In the genomic region with DNA sequence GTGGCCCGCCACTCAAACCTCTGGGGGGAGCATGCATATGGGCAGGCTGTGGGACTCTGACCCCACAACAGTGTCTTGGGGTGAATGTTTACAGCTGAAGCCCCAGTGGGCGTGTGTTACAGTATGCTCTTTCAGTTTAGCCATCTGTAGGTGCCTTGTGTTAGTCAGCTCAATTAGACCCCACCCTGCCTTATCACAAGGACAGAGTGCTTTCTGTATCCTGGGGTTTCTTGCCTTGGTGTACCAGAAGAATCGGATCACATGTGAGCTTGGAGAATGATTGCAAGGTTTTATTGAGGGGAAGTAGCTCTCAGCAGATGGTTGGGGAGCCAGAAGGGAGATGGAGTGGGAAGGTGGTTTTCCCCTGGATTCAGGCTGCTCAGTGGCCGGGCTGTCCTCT, we compare ENCODE assay signal across 26 cellular contexts. TPM values are rescaled to one million over a fixed set of nuclear protein-coding genes. Genes with fewer than 3 reads are reported as not detected.
"Had no signal": no experiment of that assay in that cellular context is flagged by ENCODE, and none has a peak within 500 bp of the region (broad histone marks: within the 10 kb centered on the region; RNA-seq: fewer than 3 reads in every experiment).

No MANE protein-coding gene starts in this region.

- H2AFZ ChIP-seq: hepatocyte had no signal

- H3K27ac ChIP-seq: coronary artery, gastrocnemius medialis, heart left ventricle, hepatocyte, left ventricle myocardium inferior, lower lobe of right lung, ovary, psoas muscle, sigmoid colon, spleen, thoracic aorta, tibial nerve, upper lobe of left lung had no signal

- H3K9me3 ChIP-seq: gastrocnemius medialis, heart left ventricle, left ventricle myocardium inferior, lower lobe of right lung, ovary, psoas muscle, sigmoid colon, spleen, thoracic aorta, tibial nerve, upper lobe of left lung had no signal

- H3K4me1 ChIP-seq: gastrocnemius medialis, heart left ventricle, left ventricle myocardium inferior, lower lobe of right lung, psoas muscle, tibial nerve, upper lobe of left lung had no signal

- H3K4me3 Mint-ChIP-seq: effector memory CD8-positive, alpha-beta T cell; natural killer cell; stimulated activated naive B cell treated with anti-CD40 and anti-IgM and Interleukin-4, amounts not matched to agents 10 μg/mL and 1 μg/mL and 100 μg/mL, for 72 hours; stimulated activated naive CD8-positive, alpha-beta T cell treated with anti-CD3 and anti-CD28 coated beads, Interleukin-15, Interleukin-2, amounts not matched to agents 100 ng/mL and 50 ng/mL, for 24 hours had no signal

- H3K4me2 ChIP-seq: hepatocyte had no signal

- H3K27ac Mint-ChIP-seq: stimulated activated naive B cell treated with anti-CD40 and anti-IgM and Interleukin-4, amounts not matched to agents 10 μg/mL and 1 μg/mL and 100 μg/mL, for 72 hours; stimulated activated naive CD8-positive, alpha-beta T cell treated with anti-CD3 and anti-CD28 coated beads, Interleukin-15, Interleukin-2, amounts not matched to agents 100 ng/mL and 50 ng/mL, for 24 hours had no signal

- ATAC-seq: effector memory CD8-positive, alpha-beta T cell; gastrocnemius medialis; heart left ventricle; lower lobe of right lung; natural killer cell; psoas muscle; right cardiac atrium; stimulated activated naive B cell treated with anti-CD40 and anti-IgM and Interleukin-4, amounts not matched to agents 10 μg/mL and 1 μg/mL and 100 μg/mL, for 72 hours had no signal

- DNase-seq: dermis blood vessel endothelial cell; effector memory CD8-positive, alpha-beta T cell; foreskin fibroblast; gastrocnemius medialis; heart left ventricle; kidney; left ventricle myocardium inferior; lower lobe of right lung; natural killer cell; occipital lobe; ovary; psoas muscle; right cardiac atrium; sigmoid colon; spleen; stimulated activated CD4-positive, alpha-beta T cell treated with anti-CD3 and anti-CD28 coated beads, Interleukin-4, amount 100 ng/mL, for 4 hours; stimulated activated naive B cell treated with anti-CD40 and anti-IgM and Interleukin-4, amounts not matched to agents 10 μg/mL and 1 μg/mL and 100 μg/mL, for 72 hours; upper lobe of left lung had no signal

- FAIRE-seq: endometrium, kidney, urothelium cell line had no signal

- H3K9me3 Mint-ChIP-seq: effector memory CD8-positive, alpha-beta T cell; natural killer cell; stimulated activated naive B cell treated with anti-CD40 and anti-IgM and Interleukin-4, amounts not matched to agents 10 μg/mL and 1 μg/mL and 100 μg/mL, for 72 hours; stimulated activated naive CD8-positive, alpha-beta T cell treated with anti-CD3 and anti-CD28 coated beads, Interleukin-15, Interleukin-2, amounts not matched to agents 100 ng/mL and 50 ng/mL, for 24 hours had no signal

- H3K27me3 ChIP-seq: gastrocnemius medialis, heart left ventricle, hepatocyte, ovary, sigmoid colon, spleen, tibial nerve, upper lobe of left lung had no signal

- H3K27me3 Mint-ChIP-seq: effector memory CD8-positive, alpha-beta T cell; stimulated activated naive B cell treated with anti-CD40 and anti-IgM and Interleukin-4, amounts not matched to agents 10 μg/mL and 1 μg/mL and 100 μg/mL, for 72 hours; stimulated activated naive CD8-positive, alpha-beta T cell treated with anti-CD3 and anti-CD28 coated beads, Interleukin-15, Interleukin-2, amounts not matched to agents 100 ng/mL and 50 ng/mL, for 24 hours had no signal

- H3K79me2 ChIP-seq: hepatocyte had no signal

- H3K36me3 Mint-ChIP-seq: natural killer cell had no signal

RNA-seq across cellular contexts. Expression of a gene that starts 27.5 kb away (rescaled TPM):
- total RNA-seq: skeletal muscle tissue had no signal
